In genomic region chr3:89256882-89257281, GRCh38 we compare ENCODE assay signal across 18 cellular contexts.
A peak's percentile ranks its signal among the peaks of the same experiment; 100 is the strongest.
DNase-seq lines count a peak whose midpoint lies in the region; ATAC-seq and TF ChIP-seq lines count a peak whose summit lies in the region.
"Had no signal": no experiment of that assay in that cellular context is flagged by ENCODE, and none has a peak within 500 bp of the region (broad histone marks: within the 10 kb centered on the region; RNA-seq: fewer than 3 reads in every experiment).

No MANE protein-coding gene starts in this region.

- no peak overlapping the region for H3K27ac Mint-ChIP-seq in GM23338
- H3K27ac Mint-ChIP-seq in WTC11: peak overlapping the region; percentile 22; the same call in 1 of the 2 replicates
- H3K27ac Mint-ChIP-seq in activated T-helper 1 cell treated with anti-CD3 and anti-CD28 coated beads, Interleukin-12 subunit alpha, Interleukin-12 subunit beta, Interleukin-2, Interleukin-4 antibody, amounts not matched to agents 30 ng/mL and 10 ng/mL and 1 ng/mL, durations not matched to agents 14 hours and 24 hours and 36 hours: no peak overlapping the region
- H3K27ac Mint-ChIP-seq: CD4-positive, alpha-beta memory T cell; HFFc6 had no signal

- intact Hi-C loops in activated T-helper 1 cell treated with anti-CD3 and anti-CD28 coated beads, Interleukin-12 subunit alpha, Interleukin-12 subunit beta, Interleukin-2, Interleukin-4 antibody, amounts not matched to agents 30 ng/mL and 10 ng/mL and 1 ng/mL, durations not matched to agents 14 hours and 24 hours and 36 hours (cut with micrococcal nuclease): no loop called here

- H3K27ac ChIP-seq in GM23338 (ENCODE audit: low read depth) (no peak overlapping the region), RWPE1 (no peak overlapping the region)
- H3K27ac ChIP-seq: A549 had no signal

- H3K4me3 Mint-ChIP-seq in GM23338 (no peak overlapping the region), WTC11 (no peak overlapping the region)
- H3K4me3 Mint-ChIP-seq in activated T-helper 1 cell treated with anti-CD3 and anti-CD28 coated beads, Interleukin-12 subunit alpha, Interleukin-12 subunit beta, Interleukin-2, Interleukin-4 antibody, amounts not matched to agents 30 ng/mL and 10 ng/mL and 1 ng/mL, durations not matched to agents 14 hours and 24 hours and 36 hours: no peak overlapping the region
- H3K4me3 Mint-ChIP-seq: CD4-positive, alpha-beta memory T cell; HFFc6 had no signal

- no peaks in the 10 kb centered on the region for H4K20me1 ChIP-seq in GM23338 (replicated peaks; ENCODE audit: insufficient read depth)

- H3K27me3 Mint-ChIP-seq in GM23338 (ENCODE audit: insufficient read depth, low read depth, poor library complexity) (no peaks in the 10 kb centered on the region), WTC11 (ENCODE audit: low read depth) (no peaks in the 10 kb centered on the region)
- H3K27me3 Mint-ChIP-seq in activated T-helper 1 cell treated with anti-CD3 and anti-CD28 coated beads, Interleukin-12 subunit alpha, Interleukin-12 subunit beta, Interleukin-2, Interleukin-4 antibody, amounts not matched to agents 30 ng/mL and 10 ng/mL and 1 ng/mL, durations not matched to agents 14 hours and 24 hours and 36 hours (ENCODE audit: insufficient read depth): no peaks in the 10 kb centered on the region
- H3K27me3 Mint-ChIP-seq: CD4-positive, alpha-beta memory T cell had no signal

- H3K4me1 Mint-ChIP-seq in GM23338 (peaks cover 8% of the 10 kb centered on the region; the same call in 2 of the 3 replicates), WTC11 (peaks cover 7% of the 10 kb centered on the region)
- H3K4me1 Mint-ChIP-seq in activated T-helper 1 cell treated with anti-CD3 and anti-CD28 coated beads, Interleukin-12 subunit alpha, Interleukin-12 subunit beta, Interleukin-2, Interleukin-4 antibody, amounts not matched to agents 30 ng/mL and 10 ng/mL and 1 ng/mL, durations not matched to agents 14 hours and 24 hours and 36 hours (ENCODE audit: low read depth): no peaks in the 10 kb centered on the region
- H3K4me1 Mint-ChIP-seq: CD4-positive, alpha-beta memory T cell had no signal

- CTCF ChIA-PET in WTC11 (lab: Charles Lee): no interaction called here
- CTCF ChIA-PET in RWPE1 (lab: Yijun Ruan, JAX): no interaction called here

- H3K27me3 ChIP-seq in GM23338 (ENCODE audit: insufficient read depth): no peaks in the 10 kb centered on the region

- POLR2A ChIA-PET in WTC11 (lab: Charles Lee) (no interaction called here), RWPE1 (lab: Yijun Ruan, JAX; ENCODE audit: low non-redundant PET) (no interaction called here)

- H3K36me3 Mint-ChIP-seq in GM23338 (ENCODE audit: low read depth) (no peaks in the 10 kb centered on the region), WTC11 (no peaks in the 10 kb centered on the region)
- no peaks in the 10 kb centered on the region for H3K36me3 Mint-ChIP-seq in activated T-helper 1 cell treated with anti-CD3 and anti-CD28 coated beads, Interleukin-12 subunit alpha, Interleukin-12 subunit beta, Interleukin-2, Interleukin-4 antibody, amounts not matched to agents 30 ng/mL and 10 ng/mL and 1 ng/mL, durations not matched to agents 14 hours and 24 hours and 36 hours (ENCODE audit: low read depth)
- H3K36me3 Mint-ChIP-seq: CD4-positive, alpha-beta memory T cell had no signal

- H3K79me2 ChIP-seq in GM23338 (replicated peaks; ENCODE audit: insufficient read depth): no peaks in the 10 kb centered on the region

- H3K9me3 Mint-ChIP-seq in GM23338 (no peaks in the 10 kb centered on the region), WTC11 (no peaks in the 10 kb centered on the region)
- no peaks in the 10 kb centered on the region for H3K9me3 Mint-ChIP-seq in activated T-helper 1 cell treated with anti-CD3 and anti-CD28 coated beads, Interleukin-12 subunit alpha, Interleukin-12 subunit beta, Interleukin-2, Interleukin-4 antibody, amounts not matched to agents 30 ng/mL and 10 ng/mL and 1 ng/mL, durations not matched to agents 14 hours and 24 hours and 36 hours

- no peak overlapping the region for H3K4me3 ChIP-seq in GM23338
- H3K4me3 ChIP-seq: A549, HAP-1 had no signal

- no peak overlapping the region for H3K4me2 ChIP-seq in GM23338
- H3K4me2 ChIP-seq: A549 had no signal

- no peaks in the 10 kb centered on the region for H3F3A ChIP-seq in GM23338 (replicated peaks; ENCODE audit: low read depth)

- DNase-seq in GM23338 (ENCODE audit: low spot score) (no peak), HuH-7.5 (ENCODE audit: low spot score) (peak; percentile 6), WTC11 (ENCODE audit: low spot score) (no peak), RWPE1 (ENCODE audit: low spot score) (no peak)
- DNase-seq in activated T-helper 1 cell treated with anti-CD3 and anti-CD28 coated beads, Interleukin-12 subunit alpha, Interleukin-12 subunit beta, Interleukin-2, Interleukin-4 antibody, amounts not matched to agents 30 ng/mL and 10 ng/mL and 1 ng/mL, durations not matched to agents 14 hours and 24 hours and 36 hours (ENCODE audit: low spot score): no peak
- DNase-seq: 8988T; ACHN; C1 segment of cervical spinal cord; Calu3; CD4-positive, alpha-beta memory T cell; COR-L47; DMS53; DMS79 treated with DMSO at 0.1 percent for 48 hours; GF-D8; HFFc6 had no signal

- 0 out of 2 replicates have a peak, but pooled peaks cover 5% of the 10 kb centered on the region for H3K9me2 ChIP-seq in GM23338 (ENCODE audit: insufficient read depth)

- H2AFZ ChIP-seq in GM23338: peak overlapping the region; percentile 85; the same call in 1 of the 2 replicates

- no peaks in the 10 kb centered on the region for H3K36me3 ChIP-seq in GM23338 (ENCODE audit: insufficient read depth)
- H3K36me3 ChIP-seq: HAP-1 had no signal

- 0 out of 2 replicates have a peak, but pooled peaks cover 7% of the 10 kb centered on the region for H3K4me1 ChIP-seq in GM23338 (ENCODE audit: insufficient read depth)
- H3K4me1 ChIP-seq: A549 had no signal

- TF ChIP-seq CTCF in GM23338 (conservative IDR thresholded peaks at IDR 0.05; ENCODE audit: low read depth in 2 of 2): no peak
- no peak for TF ChIP-seq CTCF in WTC11 (IDR thresholded peaks at IDR 0.05)
- TF ChIP-seq CTCF in RWPE1 (conservative IDR thresholded peaks at IDR 0.05; ENCODE audit: low read depth): no peak

- no peak for ATAC-seq in GM23338
- no peak for ATAC-seq in WTC11
- no peak for ATAC-seq in GM18870 (IDR thresholded peaks at IDR 0.05; ENCODE audit: unreplicated experiment)
- ATAC-seq: A549 had no signal

TF ChIP-seq in GM23338, 12 proteins besides CTCF, POLR2A, EP300 and RAD21:
- TF ChIP-seq JUNB (IDR thresholded peaks at IDR 0.05; ENCODE audit: unreplicated experiment): no peak
TF ChIP-seq in GM23338: peak in this region for 0.

TF ChIP-seq in WTC11, 78 proteins besides CTCF, POLR2A, EP300 and RAD21 (continues in another document):
- TF ChIP-seq IRF2 (CRISPR knock-in tag; IDR thresholded peaks at IDR 0.05; ENCODE audit: borderline replicate concordance, low read depth) (no peak), FOXJ3 (CRISPR knock-in tag; IDR thresholded peaks at IDR 0.05; ENCODE audit: borderline replicate concordance) (no peak), AR (CRISPR knock-in tag; IDR thresholded peaks at IDR 0.05) (no peak), ZNF232 (CRISPR knock-in tag; IDR thresholded peaks at IDR 0.05) (no peak)
- TF ChIP-seq, protein P1, sequence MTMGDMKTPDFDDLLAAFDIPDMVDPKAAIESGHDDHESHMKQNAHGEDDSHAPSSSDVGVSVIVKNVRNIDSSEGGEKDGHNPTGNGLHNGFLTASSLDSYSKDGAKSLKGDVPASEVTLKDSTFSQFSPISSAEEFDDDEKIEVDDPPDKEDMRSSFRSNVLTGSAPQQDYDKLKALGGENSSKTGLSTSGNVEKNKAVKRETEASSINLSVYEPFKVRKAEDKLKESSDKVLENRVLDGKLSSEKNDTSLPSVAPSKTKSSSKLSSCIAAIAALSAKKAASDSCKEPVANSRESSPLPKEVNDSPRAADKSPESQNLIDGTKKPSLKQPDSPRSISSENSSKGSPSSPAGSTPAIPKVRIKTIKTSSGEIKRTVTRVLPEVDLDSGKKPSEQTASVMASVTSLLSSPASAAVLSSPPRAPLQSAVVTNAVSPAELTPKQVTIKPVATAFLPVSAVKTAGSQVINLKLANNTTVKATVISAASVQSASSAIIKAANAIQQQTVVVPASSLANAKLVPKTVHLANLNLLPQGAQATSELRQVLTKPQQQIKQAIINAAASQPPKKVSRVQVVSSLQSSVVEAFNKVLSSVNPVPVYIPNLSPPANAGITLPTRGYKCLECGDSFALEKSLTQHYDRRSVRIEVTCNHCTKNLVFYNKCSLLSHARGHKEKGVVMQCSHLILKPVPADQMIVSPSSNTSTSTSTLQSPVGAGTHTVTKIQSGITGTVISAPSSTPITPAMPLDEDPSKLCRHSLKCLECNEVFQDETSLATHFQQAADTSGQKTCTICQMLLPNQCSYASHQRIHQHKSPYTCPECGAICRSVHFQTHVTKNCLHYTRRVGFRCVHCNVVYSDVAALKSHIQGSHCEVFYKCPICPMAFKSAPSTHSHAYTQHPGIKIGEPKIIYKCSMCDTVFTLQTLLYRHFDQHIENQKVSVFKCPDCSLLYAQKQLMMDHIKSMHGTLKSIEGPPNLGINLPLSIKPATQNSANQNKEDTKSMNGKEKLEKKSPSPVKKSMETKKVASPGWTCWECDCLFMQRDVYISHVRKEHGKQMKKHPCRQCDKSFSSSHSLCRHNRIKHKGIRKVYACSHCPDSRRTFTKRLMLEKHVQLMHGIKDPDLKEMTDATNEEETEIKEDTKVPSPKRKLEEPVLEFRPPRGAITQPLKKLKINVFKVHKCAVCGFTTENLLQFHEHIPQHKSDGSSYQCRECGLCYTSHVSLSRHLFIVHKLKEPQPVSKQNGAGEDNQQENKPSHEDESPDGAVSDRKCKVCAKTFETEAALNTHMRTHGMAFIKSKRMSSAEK (CRISPR knock-in tag; IDR thresholded peaks at IDR 0.05; ENCODE audit: borderline replicate concordance): no peak
